Comparison of ENCODE assay signal across 8 cellular contexts in genomic region chr1:26225033-26225831, GRCh38. TPM values are rescaled to one million over a fixed set of nuclear protein-coding genes. Genes with fewer than 3 reads are reported as not detected.
DNase-seq lines count a peak whose midpoint lies in the region; ATAC-seq and TF ChIP-seq lines count a peak whose summit lies in the region.

No MANE protein-coding gene starts in this region.

- WGBS in body of pancreas, 2 donors = 2 to 5% methylated on average over 12 to 47 of the region's 50 CpGs

- H3K4me3 ChIP-seq in body of pancreas (peak overlapping the region in 1 of 2 donors; percentile 34), iPS-18c (ENCODE audit: insufficient read depth, low read depth, low read length) (peak overlapping the region; percentile 62)

- POLR2A ChIA-PET in T-cell (lab: Charles Lee) = no interaction called here

- peak; percentile 69 to 86 (median 79) for ATAC-seq in T-cell (replicated peaks in 1 of 4)
- peak; percentile 87 for ATAC-seq in body of pancreas
- no peak for ATAC-seq in HG03045 (IDR thresholded peaks at IDR 0.05; ENCODE audit: unreplicated experiment)
- no peak for ATAC-seq in GM21786 (IDR thresholded peaks at IDR 0.05; ENCODE audit: unreplicated experiment)

- no peak for TF ChIP-seq CTCF in body of pancreas (IDR thresholded peaks at IDR 0.05)

- intact Hi-C loops in body of pancreas (cut with DNase I) = no loop called here

- CTCF ChIA-PET in T-cell (lab: Charles Lee) = no interaction called here

- peak overlapping the region; percentile 68 to 73 (median 69) for H3K4me3 Mint-ChIP-seq in T-cell

- H3K27me3 Mint-ChIP-seq in T-cell = peaks cover 9 to 19% of the 10 kb centered on the region in 2 donors

- H3K27me3 ChIP-seq in body of pancreas = no peaks in the 10 kb centered on the region

- no peaks in the 10 kb centered on the region for H3K36me3 ChIP-seq in body of pancreas (replicated peaks in 1 of 2; ENCODE audit: insufficient read depth in 1 of 2, low read depth in 2 of 2)

- H3K9me3 Mint-ChIP-seq in T-cell = no peaks in the 10 kb centered on the region

- H3K36me3 Mint-ChIP-seq in T-cell = no peaks in the 10 kb centered on the region

- peak in 10 of 14 donors; percentile 15 to 60 (median 32) for DNase-seq in C1 segment of cervical spinal cord (lab: John Stamatoyannopoulos, UW)
- peak in 22 of 34 experiments; percentile 6 to 52 (median 30) for DNase-seq in T-cell
- peak; percentile 86 to 95 (median 92) for DNase-seq in body of pancreas
- peak; percentile 77 for DNase-seq in retina
- no peak for DNase-seq in NCI-H226

- peak overlapping the region; percentile 58 to 76 (median 66) for H3K27ac ChIP-seq in body of pancreas

- H3K4me1 Mint-ChIP-seq in T-cell = peaks cover 10 to 14% (median 12%) of the 10 kb centered on the region in 3 donors

- H3K27ac Mint-ChIP-seq in T-cell = no peak overlapping the region

- TF ChIP-seq POLR2A in body of pancreas (IDR thresholded peaks at IDR 0.05) = peak; percentile 43 to 70 (median 70)

- H3K9me3 ChIP-seq in body of pancreas = no peaks in the 10 kb centered on the region
- no peaks in the 10 kb centered on the region for H3K9me3 ChIP-seq in iPS-18c (ENCODE audit: control insufficient read depth, insufficient read depth, low read length)

- peaks cover 10% of the 10 kb centered on the region for H3K4me1 ChIP-seq in body of pancreas

RNA-seq across cellular contexts. Expression of gene CEP85, which starts 8.8 kb away (rescaled TPM):
- total RNA-seq in T-cell = 10 to 100 TPM; 14.2 to 28.5 (median 20.7) TPM
- total RNA-seq in body of pancreas = 1 to 10 TPM; 6.2 to 6.9 TPM

RNA-seq across cellular contexts. Expression of gene CATSPER4, which starts 34.8 kb away (rescaled TPM):
- total RNA-seq in T-cell = not detected
- total RNA-seq in body of pancreas = not detected

RNA-seq across cellular contexts. Expression of gene CNKSR1, which starts 47.9 kb away (rescaled TPM):
- total RNA-seq in T-cell = 1 to 10 TPM; 2.9 to 6.8 (median 3.6) TPM
- 10 to 100 TPM; 30.0 to 47.7 TPM for total RNA-seq in body of pancreas

RNA-seq across cellular contexts. Expression of gene ZNF593OS, which starts 53.6 kb away (rescaled TPM):
- total RNA-seq in T-cell (not detected), body of pancreas (not detected)

RNA-seq across cellular contexts. Expression of gene SH3BGRL3, which starts 54.7 kb away (rescaled TPM):
- total RNA-seq in T-cell (100 to 1,000 TPM; 218 to 457 (median 370) TPM), body of pancreas (10 to 100 TPM; 38.2 to 43.1 TPM)

Comparison
In these comparisons a context has a peak if more than half of its experiments do, and no peak if none do; other contexts are left out.
1. ATAC-seq: peak in T-cell (4 of 4) and body of pancreas (single experiment); none in HG03045 (single experiment) and GM21786 (single experiment).